Comparison of ENCODE assay signal across 13 cellular contexts in genomic region chr13:77916481-77916880, GRCh38. TPM values are rescaled to one million over a fixed set of nuclear protein-coding genes. Genes with fewer than 3 reads are reported as not detected.
DNase-seq lines count a peak whose midpoint lies in the region; ATAC-seq and TF ChIP-seq lines count a peak whose summit lies in the region.
"Had no signal": no experiment of that assay in that cellular context is flagged by ENCODE, and none has a peak within 500 bp of the region (broad histone marks: within the 10 kb centered on the region; RNA-seq: fewer than 3 reads in every experiment).

No MANE protein-coding gene starts in this region.

- no peak overlapping the region for H3K4me3 Mint-ChIP-seq in WTC11
- no peak overlapping the region for H3K4me3 Mint-ChIP-seq in endothelial cell (ENCODE audit: unreplicated experiment)
- H3K4me3 Mint-ChIP-seq: stimulated activated naive CD8-positive, alpha-beta T cell treated with anti-CD3 and anti-CD28 coated beads, Interleukin-15, amount 100 ng/mL, for 72 hours; T-helper 1 cell treated with Interleukin-12 subunit alpha and Interleukin-12 subunit beta and Interleukin-4 antibody, amounts not matched to agents 30 μg/mL and 1 μg/mL, for 36 hours had no signal

- ATAC-seq in WTC11 (no peak), lung (ENCODE audit: insufficient read depth, low FRiP score) (no peak), GM21515 (IDR thresholded peaks at IDR 0.05; ENCODE audit: unreplicated experiment) (no peak)
- ATAC-seq: stimulated activated naive CD8-positive, alpha-beta T cell treated with anti-CD3 and anti-CD28 coated beads, Interleukin-15, amount 100 ng/mL, for 72 hours had no signal

- no peaks in the 10 kb centered on the region for H3K9me3 Mint-ChIP-seq in WTC11
- H3K9me3 Mint-ChIP-seq in endothelial cell (ENCODE audit: unreplicated experiment): no peaks in the 10 kb centered on the region
- H3K9me3 Mint-ChIP-seq: stimulated activated naive CD8-positive, alpha-beta T cell treated with anti-CD3 and anti-CD28 coated beads, Interleukin-15, amount 100 ng/mL, for 72 hours; T-helper 1 cell treated with Interleukin-12 subunit alpha and Interleukin-12 subunit beta and Interleukin-4 antibody, amounts not matched to agents 30 μg/mL and 1 μg/mL, for 36 hours had no signal

- H3K4me1 Mint-ChIP-seq in WTC11: peaks cover 61% of the 10 kb centered on the region
- peaks cover 4% of the 10 kb centered on the region for H3K4me1 Mint-ChIP-seq in endothelial cell (ENCODE audit: unreplicated experiment)
- H3K4me1 Mint-ChIP-seq: stimulated activated naive CD8-positive, alpha-beta T cell treated with anti-CD3 and anti-CD28 coated beads, Interleukin-15, amount 100 ng/mL, for 72 hours had no signal

- H3K27ac ChIP-seq in esophagus muscularis mucosa (replicated peaks in 1 of 4): peak overlapping the region in 3 of 4 donors; percentile 43 to 62 (median 51)
- H3K27ac ChIP-seq in lung (ENCODE audit: low read depth in 1 of 2, low read length in 1 of 2): no peak overlapping the region
- H3K27ac ChIP-seq in thyroid gland: peak overlapping the region in 2 of 3 donors; percentile 17 to 84

- H3K27ac Mint-ChIP-seq in WTC11 (peak overlapping the region; percentile 46; the same call in 1 of the 2 replicates), endothelial cell (ENCODE audit: unreplicated experiment) (no peak overlapping the region)
- H3K27ac Mint-ChIP-seq: stimulated activated naive CD8-positive, alpha-beta T cell treated with anti-CD3 and anti-CD28 coated beads, Interleukin-15, amount 100 ng/mL, for 72 hours; T-helper 1 cell treated with Interleukin-12 subunit alpha and Interleukin-12 subunit beta and Interleukin-4 antibody, amounts not matched to agents 30 μg/mL and 1 μg/mL, for 36 hours had no signal

- H3K36me3 Mint-ChIP-seq in WTC11 (peaks cover 55% of the 10 kb centered on the region), endothelial cell (ENCODE audit: low read depth, unreplicated experiment) (no peaks in the 10 kb centered on the region)

- H3K9me3 ChIP-seq in esophagus muscularis mucosa: no peaks in the 10 kb centered on the region
- no peaks in the 10 kb centered on the region for H3K9me3 ChIP-seq in lung (ENCODE audit: control insufficient read depth in 2 of 2, insufficient read depth in 1 of 2, low read length in 1 of 2)
- H3K9me3 ChIP-seq in thyroid gland: no peaks in the 10 kb centered on the region
- H3K9me3 ChIP-seq: BE2C had no signal

- H3K27me3 Mint-ChIP-seq in WTC11 (ENCODE audit: low read depth): peaks cover 3% of the 10 kb centered on the region; the same call in 1 of the 2 replicates
- no peaks in the 10 kb centered on the region for H3K27me3 Mint-ChIP-seq in endothelial cell (ENCODE audit: unreplicated experiment)
- H3K27me3 Mint-ChIP-seq: stimulated activated naive CD8-positive, alpha-beta T cell treated with anti-CD3 and anti-CD28 coated beads, Interleukin-15, amount 100 ng/mL, for 72 hours had no signal

- H3K4me1 ChIP-seq in esophagus muscularis mucosa (peaks cover 0 to 34% (median 30%) of the 10 kb centered on the region in 4 donors), lung (ENCODE audit: control insufficient read depth in 2 of 2, insufficient read depth in 2 of 2, low read length in 2 of 2) (peaks cover 5 to 6% of the 10 kb centered on the region in 2 donors), thyroid gland (peaks cover 2 to 9% of the 10 kb centered on the region in 2 donors)
- H3K4me1 ChIP-seq: BE2C had no signal

- TF ChIP-seq POLR2A in esophagus muscularis mucosa (IDR thresholded peaks at IDR 0.05; ENCODE audit: low read depth) (no peak), thyroid gland (IDR thresholded peaks at IDR 0.05) (no peak)

- H3K4me3 ChIP-seq in esophagus muscularis mucosa (peak overlapping the region; percentile 60 to 67 (median 62)), lung (peak overlapping the region; percentile 37), thyroid gland (replicated peaks in 1 of 3) (peak overlapping the region in 1 of 3 donors; percentile 48)

- H3K36me3 ChIP-seq in esophagus muscularis mucosa (no peaks in the 10 kb centered on the region), lung (ENCODE audit: control insufficient read depth in 2 of 2, insufficient read depth in 2 of 2, low read length in 2 of 2) (no peaks in the 10 kb centered on the region), thyroid gland (no peaks in the 10 kb centered on the region)
- H3K36me3 ChIP-seq: BE2C had no signal

- WGBS in esophagus muscularis mucosa: 48% methylated on average over 4 of the region's 4 CpGs
- WGBS in lung, 2 donors: 46 to 67% methylated on average over 4 of the region's 4 CpGs
- 70 to 76% methylated on average over 4 of the region's 4 CpGs for WGBS in thyroid gland, 2 donors

- intact Hi-C loops in esophagus muscularis mucosa (cut with DNase I) (no loop called here), thyroid gland (cut with DNase I) (no loop called here)

- peaks cover 0 to 22% (median 5%) of the 10 kb centered on the region in 4 donors for H3K27me3 ChIP-seq in esophagus muscularis mucosa
- no peaks in the 10 kb centered on the region for H3K27me3 ChIP-seq in lung (ENCODE audit: control insufficient read depth, insufficient read depth)
- H3K27me3 ChIP-seq in thyroid gland: no peaks in the 10 kb centered on the region

- POLR2A ChIA-PET in WTC11 (lab: Charles Lee): interaction anchor here (0.6 kb wide), 1 partner anchor 30 kb away, joined by 3 read pairs; no protein-coding TSS in a partner anchor

- TF ChIP-seq CTCF in WTC11 (IDR thresholded peaks at IDR 0.05) (no peak), esophagus muscularis mucosa (IDR thresholded peaks at IDR 0.05) (no peak), lung (IDR thresholded peaks at IDR 0.05; ENCODE audit: control extremely low read depth, extremely low read depth) (no peak), thyroid gland (IDR thresholded peaks at IDR 0.05) (no peak), endothelial cell (IDR thresholded peaks at IDR 0.05; ENCODE audit: unreplicated experiment) (no peak)

- CTCF ChIA-PET in WTC11 (lab: Charles Lee): no interaction called here

- TF ChIP-seq EP300 in esophagus muscularis mucosa (IDR thresholded peaks at IDR 0.05): no peak

- DNase-seq in WTC11 (ENCODE audit: low spot score) (no peak), esophagus muscularis mucosa (ENCODE audit: extremely low spot score) (no peak), lung (ENCODE audit: low spot score) (no peak), thyroid gland (no peak), endothelial cell (ENCODE audit: low spot score) (no peak), hippocampal formation (lab: John Stamatoyannopoulos, UW) (no peak)
- DNase-seq: BE2C; NCI-H1436 treated with DMSO at 0.1 percent for 48 hours; NCI-H226; NK-92 treated with Interleukin-12 subunit alpha and Interleukin-12 subunit beta, amount 100 ng/mL, for 24 hours; stimulated activated naive CD8-positive, alpha-beta T cell treated with anti-CD3 and anti-CD28 coated beads, Interleukin-15, amount 100 ng/mL, for 72 hours had no signal

TF ChIP-seq in WTC11, 78 proteins besides CTCF, POLR2A, EP300 and RAD21:
- TF ChIP-seq JUN (CRISPR knock-in tag; IDR thresholded peaks at IDR 0.05) (no peak), FOXP1 (CRISPR knock-in tag; IDR thresholded peaks at IDR 0.05; ENCODE audit: borderline replicate concordance) (no peak), ZNF423 (CRISPR knock-in tag; IDR thresholded peaks at IDR 0.05) (no peak)

RNA-seq across cellular contexts. Expression of gene EDNRB, which starts 2.1 kb away (rescaled TPM):
- total RNA-seq in WTC11 (2021): 55.8 to 142 TPM (median 142 TPM) in 3 replicates
- total RNA-seq in esophagus muscularis mucosa: 10 to 100 TPM; 16.2 to 56.4 (median 51.9) TPM
- 100 to 1,000 TPM in 1 of 2 donors, 10 to 100 TPM in 1; 63.0 to 155 TPM for total RNA-seq in lung
- polyA plus RNA-seq in lung: 10 to 100 TPM; 23.2 to 43.8 TPM
- total RNA-seq in thyroid gland: 100 to 1,000 TPM in 1 of 4 donors, 10 to 100 TPM in 3; 29.3 to 109 (median 60.3) TPM
- total RNA-seq in endothelial cell (ENCODE audit: unreplicated experiment): 1.4 TPM

Comparison
In these comparisons a context has a peak if more than half of its experiments do, and no peak if none do; other contexts are left out.
1. H3K27ac ChIP-seq: peak in esophagus muscularis mucosa (3 of 4) and thyroid gland (2 of 3); none in lung (0 of 2).